Comparison of ENCODE assay signal across 8 cellular contexts in the genomic region with DNA sequence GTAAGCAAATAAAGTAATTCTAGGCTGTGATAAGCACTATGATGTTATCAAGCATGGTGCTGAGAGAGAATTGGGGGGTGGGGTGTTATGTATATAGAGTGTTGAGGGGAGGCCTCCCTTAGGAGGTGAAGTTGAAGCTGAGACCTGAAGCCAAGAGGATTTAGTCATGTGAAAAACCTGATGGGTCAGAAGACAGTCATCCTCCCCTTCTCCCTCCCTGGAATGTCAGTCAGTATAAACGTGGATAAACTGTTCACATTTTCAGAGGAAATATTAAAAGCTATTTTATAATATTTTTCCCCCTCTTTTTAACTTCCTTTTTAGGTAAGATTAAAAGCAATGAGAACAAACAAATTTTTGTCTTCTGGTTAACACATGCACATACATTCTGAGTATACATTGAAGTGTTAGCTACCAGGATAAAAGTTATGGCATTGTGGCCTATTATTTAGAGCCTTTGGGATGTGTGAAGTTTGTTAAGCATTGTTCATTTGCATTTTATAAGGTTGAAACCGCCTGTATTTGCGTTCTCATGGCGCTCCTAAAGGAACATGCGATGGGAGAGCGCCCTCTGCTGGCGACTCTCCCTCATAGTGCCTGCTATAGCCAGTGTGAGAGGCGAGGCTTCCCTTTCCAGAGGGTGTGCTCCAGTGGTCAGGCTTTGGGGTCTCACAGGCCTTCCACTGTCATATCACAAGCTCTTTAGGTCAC. TPM values are rescaled to one million over a fixed set of nuclear protein-coding genes. Genes with fewer than 3 reads are reported as not detected.
A peak's percentile ranks its signal among the peaks of the same experiment; 100 is the strongest.
DNase-seq lines count a peak whose midpoint lies in the region; ATAC-seq and TF ChIP-seq lines count a peak whose summit lies in the region.

No MANE protein-coding gene starts in this region.

- peaks cover 3 to 25% (median 12%) of the 10 kb centered on the region in 4 donors for H3K4me1 ChIP-seq in liver (ENCODE audit: control insufficient read depth in 4 of 4, insufficient read depth in 4 of 4, low read length in 3 of 4)

- H3K9me3 ChIP-seq in liver (ENCODE audit: control insufficient read depth in 4 of 4, low read length in 3 of 4): no peaks in the 10 kb centered on the region

- ATAC-seq in HG02885 (IDR thresholded peaks at IDR 0.05; ENCODE audit: poor library complexity, unreplicated experiment) (peak; percentile 68), GM21786 (IDR thresholded peaks at IDR 0.05; ENCODE audit: unreplicated experiment) (no peak)

- H3K27ac ChIP-seq in liver (ENCODE audit: low read depth in 1 of 2, low read length in 2 of 2): peak overlapping the region; percentile 66 to 76

- under 1% methylated on average over 8 of the region's 8 CpGs for WGBS in liver

- peak overlapping the region; percentile 5 to 25 for H3K9ac ChIP-seq in liver (ENCODE audit: low read depth in 1 of 2, low read length in 2 of 2)

- peak; percentile 95 for TF ChIP-seq CTCF in liver (IDR thresholded peaks at IDR 0.05; ENCODE audit: low read depth, low read length, missing input control)

- no peaks in the 10 kb centered on the region for H3K27me3 ChIP-seq in liver (ENCODE audit: control insufficient read depth in 4 of 4, insufficient read depth in 4 of 4, low read length in 3 of 4)

- peak; percentile 41 for DNase-seq in DMS53 treated with DMSO at 0.1 percent for 48 hours (lab: John Stamatoyannopoulos, UW; ENCODE audit: unreplicated experiment)
- DNase-seq in NCI-H510A (lab: John Stamatoyannopoulos, UW): peak; percentile 59
- peak; percentile 83 for DNase-seq in activated CD4-positive, alpha-beta T cell treated with anti-CD3 and anti-CD28 coated beads, Interleukin-2, amount 50 U/mL, for 1 hour
- peak; percentile 72 for DNase-seq in dedifferentiated amniotic fluid mesenchymal stem cell (ENCODE audit: extremely low spot score)
- peak; percentile 79 to 82 for DNase-seq in stimulated activated CD4-positive, alpha-beta T cell treated with anti-CD3 and anti-CD28 coated beads, Interleukin-2, amount 100 ng/mL, for 48 hours

- H3K36me3 ChIP-seq in liver (ENCODE audit: control insufficient read depth in 4 of 4, insufficient read depth in 3 of 4, low read depth in 1 of 4, low read length in 3 of 4): peaks cover 0 to 18% (median 5%) of the 10 kb centered on the region in 4 donors

- H3K4me3 ChIP-seq in liver (ENCODE audit: low read depth in 1 of 3, low read length in 3 of 3): no peak overlapping the region

- TF ChIP-seq RAD21 in liver (IDR thresholded peaks at IDR 0.05): peak; percentile 98 to 100

TF ChIP-seq in liver, 16 proteins besides CTCF, POLR2A, EP300 and RAD21:
- TF ChIP-seq ZBTB33 (IDR thresholded peaks at IDR 0.05) (peak; percentile 80), RXRA (IDR thresholded peaks at IDR 0.05) (peak in 1 of 2 donors; percentile 22), SP1 (IDR thresholded peaks at IDR 0.05) (no peak), MAX (IDR thresholded peaks at IDR 0.05) (peak; percentile 39)

RNA-seq across cellular contexts. Expression of gene MAPK13, which starts 35.4 kb away (rescaled TPM):
- total RNA-seq in liver: 10 to 100 TPM in 1 of 2 donors, 1 to 10 TPM in 1; 2.7 to 17.2 TPM
- polyA plus RNA-seq in liver: 1 to 10 TPM; 1.9 to 3.2 TPM
